ENCODE assay signal across 8 cellular contexts in genomic region chr11:73980001-73980960, GRCh38. TPM values are rescaled to one million over a fixed set of nuclear protein-coding genes. Genes with fewer than 3 reads are reported as not detected.
DNase-seq lines count a peak whose midpoint lies in the region; ATAC-seq and TF ChIP-seq lines count a peak whose summit lies in the region.

No MANE protein-coding gene starts in this region.

- H3K4me1 Mint-ChIP-seq in IgD-negative memory B cell, result peaks cover 29 to 41% (median 35%) of the 10 kb centered on the region in 3 donors
- peaks cover 60% of the 10 kb centered on the region for H3K4me1 Mint-ChIP-seq in T-helper 17 cell

- H3K27ac Mint-ChIP-seq in IgD-negative memory B cell (peak overlapping the region; percentile 93 to 100 (median 100)), T-helper 17 cell (peak overlapping the region; percentile 100)

- H3K4me3 ChIP-seq in body of pancreas (no peak overlapping the region), mononuclear cell (ENCODE audit: low read length) (peak overlapping the region; percentile 78), stomach (peak overlapping the region in 2 of 4 donors; percentile 57 to 63)

- no peak for TF ChIP-seq EP300 in stomach (IDR thresholded peaks at IDR 0.05)

- H3K36me3 Mint-ChIP-seq in IgD-negative memory B cell (peaks cover 29% of the 10 kb centered on the region), T-helper 17 cell (ENCODE audit: low read depth) (peaks cover 19% of the 10 kb centered on the region)

- DNase-seq in Caki2 (ENCODE audit: low read depth) (peak; percentile 26), GM20000 (ENCODE audit: low spot score) (peak; percentile 88), T-helper 17 cell (peak; percentile 41 to 74 (median 67)), body of pancreas (peak; percentile 40 to 79 (median 66)), stomach (peak; percentile 80), GOT3 (lab: John Stamatoyannopoulos, UW) (no peak)

- intact Hi-C loops in body of pancreas (cut with DNase I), result no loop called here
- intact Hi-C loops in stomach (cut with DNase I; ENCODE audit: low total_unique reads), result no loop called here

- H3K9me3 Mint-ChIP-seq in IgD-negative memory B cell, result no peaks in the 10 kb centered on the region

- H3K27me3 Mint-ChIP-seq in IgD-negative memory B cell (peaks cover 2% of the 10 kb centered on the region), T-helper 17 cell (no peaks in the 10 kb centered on the region)

- TF ChIP-seq POLR2A in body of pancreas (IDR thresholded peaks at IDR 0.05) (no peak), stomach (IDR thresholded peaks at IDR 0.05) (no peak)

- H3K4me1 ChIP-seq in body of pancreas (peaks cover 37% of the 10 kb centered on the region), mononuclear cell (ENCODE audit: insufficient read depth, low read length) (peaks cover 82% of the 10 kb centered on the region), stomach (peaks cover 26 to 75% (median 45%) of the 10 kb centered on the region in 4 donors)

- H3K36me3 ChIP-seq in body of pancreas (replicated peaks in 1 of 2; ENCODE audit: insufficient read depth in 1 of 2, low read depth in 2 of 2) (no peaks in the 10 kb centered on the region), stomach (peaks cover 15 to 42% (median 37%) of the 10 kb centered on the region in 4 donors)

- in situ Hi-C loops in Caki2 (cut with HindIII; ENCODE audit: low pct_unique_long_range_greater_than_20kb, low sequenced_read_pairs), result no loop called here

- H3K27ac ChIP-seq in body of pancreas (peak overlapping the region; percentile 7 to 90 (median 72)), stomach (peak overlapping the region; percentile 80 to 96 (median 92))

- peak overlapping the region; percentile 90 to 100 (median 98) for H3K4me3 Mint-ChIP-seq in IgD-negative memory B cell
- peak overlapping the region; percentile 100 for H3K4me3 Mint-ChIP-seq in T-helper 17 cell

- H3K9me3 ChIP-seq in T-helper 17 cell (ENCODE audit: control insufficient read depth, low read length, poor library complexity, severe bottlenecking) (no peaks in the 10 kb centered on the region), body of pancreas (no peaks in the 10 kb centered on the region), mononuclear cell (ENCODE audit: low read depth, low read length) (no peaks in the 10 kb centered on the region), stomach (no peaks in the 10 kb centered on the region)

- H3K27me3 ChIP-seq in body of pancreas (no peaks in the 10 kb centered on the region), mononuclear cell (ENCODE audit: insufficient read depth, low read length) (no peaks in the 10 kb centered on the region), stomach (no peaks in the 10 kb centered on the region)

- ATAC-seq in T-helper 17 cell, result peak; percentile 66
- ATAC-seq in body of pancreas, result no peak

- WGBS in body of pancreas, 2 donors, result 35 to 36% methylated on average over 5 to 6 of the region's 6 CpGs
- 20 to 38% (median 35%) methylated on average over 6 of the region's 6 CpGs for WGBS in stomach, 5 donors

- TF ChIP-seq CTCF in GM20000 (IDR thresholded peaks at IDR 0.05; ENCODE audit: extremely low read depth, missing control alignments) (no peak), body of pancreas (IDR thresholded peaks at IDR 0.05) (no peak), stomach (IDR thresholded peaks at IDR 0.05) (no peak)

RNA-seq across cellular contexts. Expression of gene UCP2, which starts 2.4 kb away (rescaled TPM):
- total RNA-seq in Caki2 (2014; rRNA removed; shearing (Covaris generic); ENCODE audit: low replicate concordance), result 20.3 and 22.7 TPM in 2 replicates
- 1,475 TPM for polyA plus RNA-seq in IgD-negative memory B cell
- 100 to 1,000 TPM; 701 to 919 TPM for total RNA-seq in T-helper 17 cell
- total RNA-seq in body of pancreas, result 10 to 100 TPM; 10.9 to 17.1 TPM
- 68.7 TPM for total RNA-seq in mononuclear cell
- total RNA-seq in stomach, result 100 to 1,000 TPM in 1 of 5 donors, 10 to 100 TPM in 4; 15.2 to 111 (median 41.9) TPM
- polyA plus RNA-seq in stomach, result 10 to 100 TPM; 21.9 to 55.3 (median 49.3) TPM

RNA-seq across cellular contexts. Expression of gene UCP3, which starts 28.6 kb away (rescaled TPM):
- 0.12 TPM in 1 of 2 replicates, not detected in the other for total RNA-seq in Caki2 (2014; rRNA removed; shearing (Covaris generic); ENCODE audit: low replicate concordance)
- polyA plus RNA-seq in IgD-negative memory B cell (0.19 TPM), stomach (1 to 10 TPM in 1 of 3 donors, under 1 TPM in 2; 0.19 to 1.4 (median 0.70) TPM)
- total RNA-seq in T-helper 17 cell (1 to 10 TPM; 5.5 to 6.0 TPM), body of pancreas (1 to 10 TPM; 1.6 to 2.3 TPM), mononuclear cell (1.7 TPM), stomach (10 to 100 TPM in 1 of 5 donors, 1 to 10 TPM in 1, under 1 TPM in 2, not detected in 1; under 0.01 to 28.0 (median 1.3) TPM)

RNA-seq across cellular contexts. Expression of gene DNAJB13, which starts 29.5 kb away (rescaled TPM):
- total RNA-seq in Caki2 (2014; rRNA removed; shearing (Covaris generic); ENCODE audit: low replicate concordance), result 2.4 TPM in 1 of 2 replicates, not detected in the other
- polyA plus RNA-seq in IgD-negative memory B cell, result 0.35 TPM
- total RNA-seq in T-helper 17 cell, result under 1 TPM in 1 of 2 donors, not detected in 1; 0.40 TPM
- total RNA-seq in body of pancreas, result under 1 TPM in 1 of 2 donors, not detected in 1; 0.78 TPM
- not detected for total RNA-seq in mononuclear cell
- not detected for total RNA-seq in stomach
- polyA plus RNA-seq in stomach, result under 1 TPM in 1 of 3 donors, not detected in 2; 0.28 TPM

Comparison
In these comparisons a context has a peak if more than half of its experiments do, and no peak if none do; other contexts are left out.
1. RNA of gene UCP2, which starts 2.4 kb away (total RNA-seq): 701 to 919 TPM in T-helper 17 cell; 68.7 TPM in mononuclear cell (single experiment), 15.2 to 111 TPM in stomach, 20.3 to 22.7 TPM in Caki2 and 10.9 to 17.1 TPM in body of pancreas; every median in the first group is over 4 times any median in the second.